ENCODE assay signal across 6 cellular contexts in the genomic region with DNA sequence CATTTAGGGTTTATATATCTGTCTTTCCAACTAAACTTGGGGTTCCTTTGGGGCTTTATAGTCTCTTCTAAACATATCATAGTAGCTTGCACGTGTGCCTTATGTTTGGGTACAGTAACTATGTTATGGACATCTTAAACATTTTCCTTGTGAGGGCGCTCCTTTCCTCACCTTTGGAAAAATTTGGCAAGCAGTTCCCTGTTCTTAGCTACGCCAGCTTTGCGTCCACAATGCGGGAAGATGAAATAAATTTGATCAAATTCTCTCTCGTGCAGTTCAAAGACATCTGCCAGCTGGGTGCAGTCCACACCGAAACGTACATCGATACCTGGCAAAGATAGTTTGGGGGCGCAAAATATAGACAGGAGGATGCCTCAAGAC. TPM values are rescaled to one million over a fixed set of nuclear protein-coding genes. Genes with fewer than 3 reads are reported as not detected.
DNase-seq lines count a peak whose midpoint lies in the region; ATAC-seq and TF ChIP-seq lines count a peak whose summit lies in the region.

No MANE protein-coding gene starts in this region.

- H4K20me1 ChIP-seq in Karpas-422 (ENCODE audit: insufficient read depth, low read depth, low read length) = no peaks in the 10 kb centered on the region

- peaks cover 21% of the 10 kb centered on the region for H3K36me3 Mint-ChIP-seq in effector memory CD8-positive, alpha-beta T cell (ENCODE audit: insufficient read depth)

- H3K27ac ChIP-seq in Karpas-422 (ENCODE audit: low read length) = peak overlapping the region; percentile 14; the same call in 1 of the 2 replicates
- peak overlapping the region; percentile 81 to 92 (median 88) for H3K27ac ChIP-seq in gastrocnemius medialis

- H3K4me2 ChIP-seq in Karpas-422 (ENCODE audit: low read depth, low read length, poor library complexity, severe bottlenecking) = peak overlapping the region; percentile 97

- intact Hi-C loops in gastrocnemius medialis (cut with DNase I; ENCODE audit: low total_unique reads) = loop anchor here (2.0 to 10.0 kb wide), 6 partner anchors 32 to 1436 kb away; a partner anchor contains a TSS

- peaks cover 13% of the 10 kb centered on the region for H3K4me1 ChIP-seq in Karpas-422 (ENCODE audit: low read length)
- H3K4me1 ChIP-seq in gastrocnemius medialis = peaks cover 8 to 19% of the 10 kb centered on the region in 2 donors

- no peak for DNase-seq in Karpas-422
- DNase-seq in effector memory CD8-positive, alpha-beta T cell = no peak
- no peak for DNase-seq in gastrocnemius medialis
- DNase-seq in COLO668 (lab: John Stamatoyannopoulos, UW; ENCODE audit: unreplicated experiment) = no peak

- no peak for TF ChIP-seq POLR2A in gastrocnemius medialis (IDR thresholded peaks at IDR 0.05)

- peak overlapping the region; percentile 99 for H3K27ac Mint-ChIP-seq in effector memory CD8-positive, alpha-beta T cell

- H3K9ac ChIP-seq in Karpas-422 (ENCODE audit: low read length) = peak overlapping the region; percentile 92

- ATAC-seq in GM21526 (IDR thresholded peaks at IDR 0.05; ENCODE audit: low FRiP score, unreplicated experiment) (peak; percentile 6), gastrocnemius medialis (peak; percentile 9 to 11), HG02973 (IDR thresholded peaks at IDR 0.05; ENCODE audit: unreplicated experiment) (no peak)
- peak; percentile 0 for ATAC-seq in effector memory CD8-positive, alpha-beta T cell (replicated peaks)

- peaks cover 19% of the 10 kb centered on the region for H3K79me2 ChIP-seq in Karpas-422 (ENCODE audit: low read length)

- H3K4me1 Mint-ChIP-seq in effector memory CD8-positive, alpha-beta T cell (ENCODE audit: low read depth in 2 of 2) = peaks cover 13 to 14% of the 10 kb centered on the region in 2 donors

- no peaks in the 10 kb centered on the region for H3K9me3 ChIP-seq in Karpas-422 (ENCODE audit: low read length)
- H3K9me3 ChIP-seq in gastrocnemius medialis = no peaks in the 10 kb centered on the region

- H3K36me3 ChIP-seq in Karpas-422 (ENCODE audit: insufficient read depth, low read length) = no peaks in the 10 kb centered on the region
- no peaks in the 10 kb centered on the region for H3K36me3 ChIP-seq in gastrocnemius medialis

- no peak for TF ChIP-seq CTCF in gastrocnemius medialis (IDR thresholded peaks at IDR 0.05 in 4 of 5, conservative IDR thresholded peaks at IDR 0.05 in 1 of 5)

- in situ Hi-C loops in gastrocnemius medialis (cut with MboI; ENCODE audit: low sequenced_read_pairs in 4 of 4) = loop anchor here (5.0 to 10.0 kb wide), 6 partner anchors 34 to 206 kb away; a partner anchor contains a TSS

- peaks cover 3 to 6% of the 10 kb centered on the region in 2 donors for H3K9me3 Mint-ChIP-seq in effector memory CD8-positive, alpha-beta T cell

- no peaks in the 10 kb centered on the region for H3K9me2 ChIP-seq in Karpas-422 (replicated peaks; ENCODE audit: insufficient read depth, low read length)

- no peaks in the 10 kb centered on the region for H3K27me3 Mint-ChIP-seq in effector memory CD8-positive, alpha-beta T cell

- H3K4me3 ChIP-seq in Karpas-422 (ENCODE audit: low read length) = peak overlapping the region; percentile 95
- H3K4me3 ChIP-seq in gastrocnemius medialis = peak overlapping the region; percentile 58 to 75 (median 68)

- no peaks in the 10 kb centered on the region for H3K27me3 ChIP-seq in Karpas-422 (ENCODE audit: low read length)
- H3K27me3 ChIP-seq in gastrocnemius medialis = no peaks in the 10 kb centered on the region

- H2AFZ ChIP-seq in Karpas-422 (ENCODE audit: low read length) = peak overlapping the region; percentile 24; the same call in 1 of the 2 replicates

- H3K4me3 Mint-ChIP-seq in effector memory CD8-positive, alpha-beta T cell = peak overlapping the region; percentile 80 to 82

RNA-seq across cellular contexts. Expression of a gene that starts 0.6 kb away (rescaled TPM):
- 2.5 and 5.2 TPM in 2 replicates for total RNA-seq in Karpas-422 (2014; rRNA removed; shearing (Covaris generic); ENCODE audit: low replicate concordance)
- under 1 TPM; 0.11 to 0.91 (median 0.29) TPM for total RNA-seq in gastrocnemius medialis

RNA-seq across cellular contexts. Expression of a gene that starts 1.0 kb away (rescaled TPM):
- total RNA-seq in Karpas-422 (2014; rRNA removed; shearing (Covaris generic); ENCODE audit: low replicate concordance) = 31.5 and 40.7 TPM in 2 replicates
- total RNA-seq in gastrocnemius medialis = 10 to 100 TPM in 2 of 4 donors, 1 to 10 TPM in 2; 8.2 to 20.9 (median 9.8) TPM

RNA-seq across cellular contexts. Expression of a gene that starts 7.0 kb away (rescaled TPM):
- total RNA-seq in Karpas-422 (2014; rRNA removed; shearing (Covaris generic); ENCODE audit: low replicate concordance) = 8.0 and 14.2 TPM in 2 replicates
- total RNA-seq in gastrocnemius medialis = 10 to 100 TPM; 10.3 to 22.5 (median 14.9) TPM

RNA-seq across cellular contexts. Expression of a gene that starts 33.2 kb away (rescaled TPM):
- not detected in 2 replicates for total RNA-seq in Karpas-422 (2014; rRNA removed; shearing (Covaris generic); ENCODE audit: low replicate concordance)
- 1,000 to 10,000 TPM in 2 of 4 donors, 100 to 1,000 TPM in 2; 763 to 2,291 (median 1,427) TPM for total RNA-seq in gastrocnemius medialis

RNA-seq across cellular contexts. Expression of a gene that starts 34.2 kb away (rescaled TPM):
- total RNA-seq in Karpas-422 (2014; rRNA removed; shearing (Covaris generic); ENCODE audit: low replicate concordance) = not detected in 2 replicates
- 1 to 10 TPM in 3 of 4 donors, under 1 TPM in 1; 0.41 to 4.6 (median 2.4) TPM for total RNA-seq in gastrocnemius medialis
